13 cellular contexts compared by ENCODE assay signal in the genomic region with DNA sequence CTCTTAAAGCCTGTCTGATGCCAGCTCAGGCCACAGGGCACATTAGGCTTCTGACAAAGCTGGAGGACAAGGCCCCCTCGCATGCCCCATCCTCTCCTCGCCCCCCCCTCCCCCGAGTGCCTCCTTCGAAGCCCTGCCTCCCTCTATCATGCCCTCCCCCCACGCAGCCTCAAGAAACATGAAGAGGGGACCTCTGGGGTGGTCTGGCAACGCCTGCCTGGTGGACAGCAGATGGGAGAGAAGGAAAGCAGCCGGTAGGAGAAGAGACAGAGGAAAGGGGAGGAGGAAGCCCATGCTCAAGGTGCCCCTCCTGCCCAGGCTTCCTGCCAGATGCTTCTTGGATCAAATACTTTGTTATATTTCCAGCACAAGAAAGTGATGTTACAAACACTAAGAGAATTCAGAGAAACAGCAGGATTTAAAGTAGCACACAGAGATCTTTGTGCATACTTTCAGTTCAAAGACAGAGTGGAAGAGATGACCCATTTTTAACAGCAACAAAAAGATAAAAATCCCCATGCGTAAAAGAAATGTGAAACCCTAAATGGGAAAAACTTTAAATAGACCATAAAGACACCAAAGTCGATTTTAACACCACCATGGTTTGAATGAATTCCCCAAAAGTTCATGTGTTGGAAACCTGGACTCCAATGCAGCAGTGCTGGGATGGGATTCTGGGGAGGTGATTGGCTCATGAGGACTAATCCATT. TPM values are rescaled to one million over a fixed set of nuclear protein-coding genes. Genes with fewer than 3 reads are reported as not detected.
DNase-seq lines count a peak whose midpoint lies in the region; ATAC-seq and TF ChIP-seq lines count a peak whose summit lies in the region.
"Had no signal": no experiment of that assay in that cellular context is flagged by ENCODE, and none has a peak within 500 bp of the region (broad histone marks: within the 10 kb centered on the region; RNA-seq: fewer than 3 reads in every experiment).

No MANE protein-coding gene starts in this region.

- H3K4me1 ChIP-seq in left lung (peaks cover 0 to 4% of the 10 kb centered on the region in 2 donors), testis (peaks cover 26% of the 10 kb centered on the region)
- H3K4me1 ChIP-seq: suprapubic skin had no signal

- H3K9me3 ChIP-seq in left lung (no peaks in the 10 kb centered on the region), testis (no peaks in the 10 kb centered on the region)
- H3K9me3 ChIP-seq: suprapubic skin had no signal

- peak; percentile 52 for DNase-seq in H7
- DNase-seq in dorsolateral prefrontal cortex = peak in 4 of 10 donors; percentile 46 to 66 (median 53)
- DNase-seq in left lung = no peak
- peak; percentile 92 for DNase-seq in testis
- no peak for DNase-seq in RWPE1 (ENCODE audit: low spot score)
- no peak for DNase-seq in Calu3
- DNase-seq in DMS53 (lab: John Stamatoyannopoulos, UW) = no peak
- DNase-seq: activated CD4-positive, alpha-beta T cell treated with anti-CD3 and anti-CD28 coated beads, Interleukin-2, amount 50 U/mL, for 1 hour; GF-D8; NCI-H2171; SHP77 had no signal

- no peaks in the 10 kb centered on the region for H3K4me1 Mint-ChIP-seq in Calu3 (ENCODE audit: low read depth, unreplicated experiment)
- H3K4me1 Mint-ChIP-seq: CD8-positive, alpha-beta memory T cell had no signal

- H3K4me3 ChIP-seq in H7 (ENCODE audit: insufficient read depth, low read depth, low read length) (no peak overlapping the region), dorsolateral prefrontal cortex (no peak overlapping the region), left lung (no peak overlapping the region), testis (no peak overlapping the region)
- H3K4me3 ChIP-seq: suprapubic skin had no signal

- ATAC-seq in left lung = peak; percentile 31

- H3K36me3 ChIP-seq in H7 (replicated peaks; ENCODE audit: control insufficient read depth, insufficient read depth, low read length) = no peaks in the 10 kb centered on the region; the same call in 1 of the 2 replicates
- H3K36me3 ChIP-seq in left lung = peaks cover 0 to 30% of the 10 kb centered on the region in 2 donors
- H3K36me3 ChIP-seq in testis (ENCODE audit: low read depth, missing control alignments) = no peaks in the 10 kb centered on the region

- no peak for TF ChIP-seq CTCF in dorsolateral prefrontal cortex (IDR thresholded peaks at IDR 0.05 in 54 of 56, conservative IDR thresholded peaks at IDR 0.05 in 2 of 56; ENCODE audit: low read depth in 1 of 56, partially characterized antibody in 56 of 56)
- no peak for TF ChIP-seq CTCF in left lung (IDR thresholded peaks at IDR 0.05)
- no peak for TF ChIP-seq CTCF in testis (IDR thresholded peaks at IDR 0.05)
- TF ChIP-seq CTCF in RWPE1 (conservative IDR thresholded peaks at IDR 0.05; ENCODE audit: low read depth) = no peak
- TF ChIP-seq CTCF in Calu3 (IDR thresholded peaks at IDR 0.05; ENCODE audit: unreplicated experiment) = no peak

- H3K27me3 Mint-ChIP-seq in Calu3 (ENCODE audit: unreplicated experiment) = no peaks in the 10 kb centered on the region
- H3K27me3 Mint-ChIP-seq: CD8-positive, alpha-beta memory T cell had no signal

- POLR2A ChIA-PET in RWPE1 (lab: Yijun Ruan, JAX; ENCODE audit: low non-redundant PET) = no interaction called here

- no peak overlapping the region for H3K4me3 Mint-ChIP-seq in Calu3 (ENCODE audit: low read depth, unreplicated experiment)

- H3K27ac ChIP-seq in dorsolateral prefrontal cortex = peak overlapping the region in 49 of 59 donors; percentile 1 to 71 (median 39)
- no peak overlapping the region for H3K27ac ChIP-seq in left lung
- H3K27ac ChIP-seq in testis = peak overlapping the region; percentile 49 to 75
- H3K27ac ChIP-seq in RWPE1 = no peak overlapping the region
- H3K27ac ChIP-seq: suprapubic skin had no signal

- no TSS peak for BruUV-seq in Calu3 (replicated peaks; lab: Mats Ljungman, UMichigan)

- CTCF ChIA-PET in RWPE1 (lab: Yijun Ruan, JAX) = interaction anchor here (0.5 kb wide), 1 partner anchor 30 kb away, joined by 3 read pairs; no protein-coding TSS in a partner anchor
- CTCF ChIA-PET in Calu3 (lab: Charles Lee) = no interaction called here

- H3K27ac Mint-ChIP-seq in Calu3 (ENCODE audit: unreplicated experiment) = no peak overlapping the region
- H3K27ac Mint-ChIP-seq: CD8-positive, alpha-beta memory T cell had no signal

- no peak for TF ChIP-seq POLR2A in testis (IDR thresholded peaks at IDR 0.05)

- intact Hi-C loops in dorsolateral prefrontal cortex (cut with DNase I) = no loop called here
- intact Hi-C loops in left lung (cut with DNase I) = no loop called here
- intact Hi-C loops in testis (cut with DNase I; ENCODE audit: low total_unique reads) = no loop called here
- intact Hi-C loops in Calu3 (cut with micrococcal nuclease; ENCODE audit: unreplicated experiment) = no loop called here

- 29 to 37% methylated on average over 6 to 9 of the region's 9 CpGs for WGBS in testis, 2 donors

- H3K9me3 Mint-ChIP-seq in Calu3 (ENCODE audit: low read depth, unreplicated experiment) = no peaks in the 10 kb centered on the region

- H3K36me3 Mint-ChIP-seq in Calu3 (ENCODE audit: insufficient read depth, unreplicated experiment) = peaks cover 55% of the 10 kb centered on the region

- no peaks in the 10 kb centered on the region for H3K27me3 ChIP-seq in H7 (ENCODE audit: control insufficient read depth, insufficient read depth, low read length)
- no peaks in the 10 kb centered on the region for H3K27me3 ChIP-seq in dorsolateral prefrontal cortex
- no peaks in the 10 kb centered on the region for H3K27me3 ChIP-seq in left lung
- no peaks in the 10 kb centered on the region for H3K27me3 ChIP-seq in testis
- H3K27me3 ChIP-seq: suprapubic skin had no signal

RNA-seq across cellular contexts. Expression of a gene that starts 19.0 kb away (rescaled TPM):
- 59.5 and 61.6 TPM in 2 replicates for total RNA-seq in H7 (2014; rRNA removed; shearing (Covaris generic))
- total RNA-seq in dorsolateral prefrontal cortex (100 to 1,000 TPM in 17 of 120 experiments, 10 to 100 TPM in 103; 16.7 to 187 (median 53.1) TPM), left lung (10 to 100 TPM; 34.9 to 66.5 TPM), testis (10 to 100 TPM; 52.0 to 62.7 TPM), Calu3 (2022) (30.1 and 35.0 TPM in 2 replicates)
- polyA plus RNA-seq in testis (ENCODE audit: insufficient read depth, low read depth, low replicate concordance) = 20.2 TPM
- total RNA-seq: CD8-positive, alpha-beta memory T cell had no signal
- polyA plus RNA-seq: CD8-positive, alpha-beta memory T cell had no signal

RNA-seq across cellular contexts. Expression of a gene that starts 59.4 kb away (rescaled TPM):
- 120 and 121 TPM in 2 replicates for total RNA-seq in H7 (2014; rRNA removed; shearing (Covaris generic))
- total RNA-seq in dorsolateral prefrontal cortex = 10 to 100 TPM; 35.1 to 69.3 (median 54.0) TPM
- 10 to 100 TPM; 36.3 to 36.5 TPM for total RNA-seq in left lung
- 10 to 100 TPM; 61.3 to 73.5 TPM for total RNA-seq in testis
- 73.5 TPM for polyA plus RNA-seq in testis (ENCODE audit: insufficient read depth, low read depth, low replicate concordance)
- total RNA-seq in Calu3 (2022) = 53.6 and 57.5 TPM in 2 replicates

RNA-seq across cellular contexts. Expression of a gene that starts 59.9 kb away (rescaled TPM):
- total RNA-seq in H7 (2014; rRNA removed; shearing (Covaris generic)) = 71.5 and 78.5 TPM in 2 replicates
- total RNA-seq in dorsolateral prefrontal cortex = 100 to 1,000 TPM in 104 of 120 experiments, 10 to 100 TPM in 16; 79.3 to 164 (median 118) TPM
- 10 to 100 TPM; 60.5 to 64.3 TPM for total RNA-seq in left lung
- total RNA-seq in testis = 100 to 1,000 TPM; 149 to 159 TPM
- polyA plus RNA-seq in testis (ENCODE audit: insufficient read depth, low read depth, low replicate concordance) = 123 TPM
- 93.0 and 95.3 TPM in 2 replicates for total RNA-seq in Calu3 (2022)

Comparison
In these comparisons a context has a peak if more than half of its experiments do, and no peak if none do; other contexts are left out.
1. DNase-seq: peak in H7 (single experiment) and testis (single experiment); none in left lung (0 of 2), RWPE1 (single experiment), Calu3 (single experiment) and DMS53 (single experiment).
2. H3K27ac ChIP-seq: peak in dorsolateral prefrontal cortex (49 of 59) and testis (2 of 2); none in left lung (0 of 2) and RWPE1 (single experiment).